20 cellular contexts compared by ENCODE assay signal in the genomic region with DNA sequence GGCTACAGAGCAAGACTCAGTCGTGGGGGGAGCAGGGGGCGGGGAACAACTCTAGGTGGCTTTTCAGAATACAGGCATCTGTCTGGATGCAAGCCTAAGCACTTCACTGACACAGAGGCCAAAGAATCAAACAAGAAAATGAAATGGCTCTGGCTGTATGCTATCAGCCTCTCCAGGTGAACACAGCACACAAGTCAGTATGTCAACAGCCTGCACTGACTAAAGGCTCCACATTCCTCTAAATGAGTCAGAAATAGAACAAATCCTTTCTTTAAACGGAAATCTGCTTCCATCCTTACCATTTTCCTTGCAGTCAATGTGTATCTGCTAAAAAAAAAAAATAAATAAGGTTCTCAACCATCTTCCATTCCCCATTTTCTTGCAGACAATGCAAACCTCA.
DNase-seq lines count a peak whose midpoint lies in the region; ATAC-seq and TF ChIP-seq lines count a peak whose summit lies in the region.
"Had no signal": no experiment of that assay in that cellular context is flagged by ENCODE, and none has a peak within 500 bp of the region (broad histone marks: within the 10 kb centered on the region; RNA-seq: fewer than 3 reads in every experiment).

No MANE protein-coding gene starts in this region.

- H3K9me3 Mint-ChIP-seq in WTC11: no peaks in the 10 kb centered on the region
- H3K9me3 Mint-ChIP-seq: neural progenitor cell had no signal

- H3K4me1 Mint-ChIP-seq in WTC11: peaks cover 5% of the 10 kb centered on the region

- TF ChIP-seq CTCF in heart left ventricle (IDR thresholded peaks at IDR 0.05) (no peak), WTC11 (IDR thresholded peaks at IDR 0.05) (no peak)

- no peaks in the 10 kb centered on the region for H3K27me3 Mint-ChIP-seq in WTC11 (ENCODE audit: low read depth)
- H3K27me3 Mint-ChIP-seq: activated naive CD8-positive, alpha-beta T cell had no signal

- intact Hi-C loops in heart left ventricle (cut with DNase I) (loop anchor here in 6 of 10 donors (2.0 to 10.0 kb wide), 4 partner anchors 70 to 81 kb away; no protein-coding TSS in a partner anchor), cardiac septum (cut with DNase I) (loop anchor here (2.0 kb wide), 1 partner anchor 73 kb away; no protein-coding TSS in a partner anchor), left ventricle myocardium superior (cut with micrococcal nuclease) (no loop called here)

- DNase-seq in heart left ventricle (peak in 1 of 5 donors; percentile 36), cardiac septum (ENCODE audit: low spot score) (no peak), WTC11 (ENCODE audit: low spot score) (no peak), left ventricle myocardium superior (no peak), NCI-H2196 (lab: John Stamatoyannopoulos, UW; ENCODE audit: unreplicated experiment) (no peak), cerebellar cortex (ENCODE audit: low spot score) (no peak)
- no peak for DNase-seq in stimulated activated naive CD8-positive, alpha-beta T cell treated with anti-CD3 and anti-CD28 coated beads, Interleukin-15, Interleukin-2, amounts not matched to agents 100 U/mL and 50 U/mL, for 24 hours
- DNase-seq: activated CD8-positive, alpha-beta memory T cell treated with anti-CD3 and anti-CD28 coated beads, Interleukin-2, amount 50 U/mL, for 4 hours; erythroblast; H7; NCI-H1436; NCI-H446; sigmoid colon; stimulated activated naive CD4-positive, alpha-beta T cell; SW 1271 had no signal

- no peaks in the 10 kb centered on the region for H3K9me3 ChIP-seq in heart left ventricle
- H3K9me3 ChIP-seq: sigmoid colon, upper lobe of left lung had no signal

- TF ChIP-seq POLR2A in heart left ventricle (IDR thresholded peaks at IDR 0.05): no peak

- H3K4me3 Mint-ChIP-seq in WTC11: no peak overlapping the region
- H3K4me3 Mint-ChIP-seq: activated naive CD8-positive, alpha-beta T cell; neural progenitor cell had no signal

- H3K36me3 Mint-ChIP-seq in WTC11: peaks cover 14% of the 10 kb centered on the region

- CTCF ChIA-PET in WTC11 (lab: Charles Lee): no interaction called here

- H3K27ac ChIP-seq in heart left ventricle: peak overlapping the region in 11 of 12 donors; percentile 19 to 91 (median 80)
- H3K27ac ChIP-seq: neural progenitor cell, sigmoid colon, upper lobe of left lung had no signal

- 59 to 73% (median 72%) methylated on average over 3 of the region's 3 CpGs for WGBS in heart left ventricle, 4 donors

- no peak overlapping the region for H3K4me3 ChIP-seq in heart left ventricle
- H3K4me3 ChIP-seq: lung, neural progenitor cell, sigmoid colon, upper lobe of left lung had no signal

- H3K4me1 ChIP-seq in heart left ventricle: peaks cover 0 to 57% (median 15%) of the 10 kb centered on the region in 12 donors
- H3K4me1 ChIP-seq: neural progenitor cell, sigmoid colon had no signal

- no peaks in the 10 kb centered on the region for H3K27me3 ChIP-seq in heart left ventricle
- H3K27me3 ChIP-seq: neural progenitor cell, sigmoid colon, upper lobe of left lung had no signal

- peaks cover 0 to 52% (median 27%) of the 10 kb centered on the region in 9 donors for H3K36me3 ChIP-seq in heart left ventricle
- H3K36me3 ChIP-seq: neural progenitor cell had no signal

- peak overlapping the region; percentile 9; the same call in 1 of the 2 replicates for H3K27ac Mint-ChIP-seq in WTC11
- H3K27ac Mint-ChIP-seq: activated naive CD8-positive, alpha-beta T cell; neural progenitor cell had no signal

- POLR2A ChIA-PET in WTC11 (lab: Charles Lee): no interaction called here

- ATAC-seq in heart left ventricle: peak in 3 of 4 donors; percentile 24 to 33 (median 32)
- ATAC-seq in WTC11: no peak
- peak; percentile 24 for ATAC-seq in left ventricle myocardium superior
- ATAC-seq in GM18498 (IDR thresholded peaks at IDR 0.05; ENCODE audit: unreplicated experiment): no peak
- ATAC-seq in stimulated activated naive CD8-positive, alpha-beta T cell treated with anti-CD3 and anti-CD28 coated beads, Interleukin-15, Interleukin-2, amounts not matched to agents 100 U/mL and 50 U/mL, for 24 hours: no peak

TF ChIP-seq in WTC11, 78 proteins besides CTCF, POLR2A, EP300 and RAD21 (continues in another document):
- TF ChIP-seq ZNF263 (CRISPR knock-in tag; IDR thresholded peaks at IDR 0.05; ENCODE audit: low read depth) (no peak), CREM (CRISPR knock-in tag; IDR thresholded peaks at IDR 0.05) (no peak), GTF2I (CRISPR knock-in tag; conservative IDR thresholded peaks at IDR 0.05) (no peak), SMAD4 (CRISPR knock-in tag; IDR thresholded peaks at IDR 0.05) (no peak)
- TF ChIP-seq, protein P1, sequence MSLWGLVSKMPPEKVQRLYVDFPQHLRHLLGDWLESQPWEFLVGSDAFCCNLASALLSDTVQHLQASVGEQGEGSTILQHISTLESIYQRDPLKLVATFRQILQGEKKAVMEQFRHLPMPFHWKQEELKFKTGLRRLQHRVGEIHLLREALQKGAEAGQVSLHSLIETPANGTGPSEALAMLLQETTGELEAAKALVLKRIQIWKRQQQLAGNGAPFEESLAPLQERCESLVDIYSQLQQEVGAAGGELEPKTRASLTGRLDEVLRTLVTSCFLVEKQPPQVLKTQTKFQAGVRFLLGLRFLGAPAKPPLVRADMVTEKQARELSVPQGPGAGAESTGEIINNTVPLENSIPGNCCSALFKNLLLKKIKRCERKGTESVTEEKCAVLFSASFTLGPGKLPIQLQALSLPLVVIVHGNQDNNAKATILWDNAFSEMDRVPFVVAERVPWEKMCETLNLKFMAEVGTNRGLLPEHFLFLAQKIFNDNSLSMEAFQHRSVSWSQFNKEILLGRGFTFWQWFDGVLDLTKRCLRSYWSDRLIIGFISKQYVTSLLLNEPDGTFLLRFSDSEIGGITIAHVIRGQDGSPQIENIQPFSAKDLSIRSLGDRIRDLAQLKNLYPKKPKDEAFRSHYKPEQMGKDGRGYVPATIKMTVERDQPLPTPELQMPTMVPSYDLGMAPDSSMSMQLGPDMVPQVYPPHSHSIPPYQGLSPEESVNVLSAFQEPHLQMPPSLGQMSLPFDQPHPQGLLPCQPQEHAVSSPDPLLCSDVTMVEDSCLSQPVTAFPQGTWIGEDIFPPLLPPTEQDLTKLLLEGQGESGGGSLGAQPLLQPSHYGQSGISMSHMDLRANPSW (CRISPR knock-in tag; conservative IDR thresholded peaks at IDR 0.05; ENCODE audit: low read depth): no peak
- TF ChIP-seq, protein P2, sequence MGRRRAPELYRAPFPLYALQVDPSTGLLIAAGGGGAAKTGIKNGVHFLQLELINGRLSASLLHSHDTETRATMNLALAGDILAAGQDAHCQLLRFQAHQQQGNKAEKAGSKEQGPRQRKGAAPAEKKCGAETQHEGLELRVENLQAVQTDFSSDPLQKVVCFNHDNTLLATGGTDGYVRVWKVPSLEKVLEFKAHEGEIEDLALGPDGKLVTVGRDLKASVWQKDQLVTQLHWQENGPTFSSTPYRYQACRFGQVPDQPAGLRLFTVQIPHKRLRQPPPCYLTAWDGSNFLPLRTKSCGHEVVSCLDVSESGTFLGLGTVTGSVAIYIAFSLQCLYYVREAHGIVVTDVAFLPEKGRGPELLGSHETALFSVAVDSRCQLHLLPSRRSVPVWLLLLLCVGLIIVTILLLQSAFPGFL (CRISPR knock-in tag; IDR thresholded peaks at IDR 0.05; ENCODE audit: borderline replicate concordance): no peak
- TF ChIP-seq, protein P3, sequence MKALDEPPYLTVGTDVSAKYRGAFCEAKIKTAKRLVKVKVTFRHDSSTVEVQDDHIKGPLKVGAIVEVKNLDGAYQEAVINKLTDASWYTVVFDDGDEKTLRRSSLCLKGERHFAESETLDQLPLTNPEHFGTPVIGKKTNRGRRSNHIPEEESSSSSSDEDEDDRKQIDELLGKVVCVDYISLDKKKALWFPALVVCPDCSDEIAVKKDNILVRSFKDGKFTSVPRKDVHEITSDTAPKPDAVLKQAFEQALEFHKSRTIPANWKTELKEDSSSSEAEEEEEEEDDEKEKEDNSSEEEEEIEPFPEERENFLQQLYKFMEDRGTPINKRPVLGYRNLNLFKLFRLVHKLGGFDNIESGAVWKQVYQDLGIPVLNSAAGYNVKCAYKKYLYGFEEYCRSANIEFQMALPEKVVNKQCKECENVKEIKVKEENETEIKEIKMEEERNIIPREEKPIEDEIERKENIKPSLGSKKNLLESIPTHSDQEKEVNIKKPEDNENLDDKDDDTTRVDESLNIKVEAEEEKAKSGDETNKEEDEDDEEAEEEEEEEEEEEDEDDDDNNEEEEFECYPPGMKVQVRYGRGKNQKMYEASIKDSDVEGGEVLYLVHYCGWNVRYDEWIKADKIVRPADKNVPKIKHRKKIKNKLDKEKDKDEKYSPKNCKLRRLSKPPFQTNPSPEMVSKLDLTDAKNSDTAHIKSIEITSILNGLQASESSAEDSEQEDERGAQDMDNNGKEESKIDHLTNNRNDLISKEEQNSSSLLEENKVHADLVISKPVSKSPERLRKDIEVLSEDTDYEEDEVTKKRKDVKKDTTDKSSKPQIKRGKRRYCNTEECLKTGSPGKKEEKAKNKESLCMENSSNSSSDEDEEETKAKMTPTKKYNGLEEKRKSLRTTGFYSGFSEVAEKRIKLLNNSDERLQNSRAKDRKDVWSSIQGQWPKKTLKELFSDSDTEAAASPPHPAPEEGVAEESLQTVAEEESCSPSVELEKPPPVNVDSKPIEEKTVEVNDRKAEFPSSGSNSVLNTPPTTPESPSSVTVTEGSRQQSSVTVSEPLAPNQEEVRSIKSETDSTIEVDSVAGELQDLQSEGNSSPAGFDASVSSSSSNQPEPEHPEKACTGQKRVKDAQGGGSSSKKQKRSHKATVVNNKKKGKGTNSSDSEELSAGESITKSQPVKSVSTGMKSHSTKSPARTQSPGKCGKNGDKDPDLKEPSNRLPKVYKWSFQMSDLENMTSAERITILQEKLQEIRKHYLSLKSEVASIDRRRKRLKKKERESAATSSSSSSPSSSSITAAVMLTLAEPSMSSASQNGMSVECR (CRISPR knock-in tag; IDR thresholded peaks at IDR 0.05; ENCODE audit: borderline replicate concordance): no peak
- TF ChIP-seq, protein P4, sequence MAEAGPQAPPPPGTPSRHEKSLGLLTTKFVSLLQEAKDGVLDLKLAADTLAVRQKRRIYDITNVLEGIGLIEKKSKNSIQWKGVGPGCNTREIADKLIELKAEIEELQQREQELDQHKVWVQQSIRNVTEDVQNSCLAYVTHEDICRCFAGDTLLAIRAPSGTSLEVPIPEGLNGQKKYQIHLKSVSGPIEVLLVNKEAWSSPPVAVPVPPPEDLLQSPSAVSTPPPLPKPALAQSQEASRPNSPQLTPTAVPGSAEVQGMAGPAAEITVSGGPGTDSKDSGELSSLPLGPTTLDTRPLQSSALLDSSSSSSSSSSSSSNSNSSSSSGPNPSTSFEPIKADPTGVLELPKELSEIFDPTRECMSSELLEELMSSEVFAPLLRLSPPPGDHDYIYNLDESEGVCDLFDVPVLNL (CRISPR knock-in tag; IDR thresholded peaks at IDR 0.05; ENCODE audit: borderline replicate concordance, low read depth): no peak

Comparison
In these comparisons a context has a peak if more than half of its experiments do, and no peak if none do; other contexts are left out.
1. ATAC-seq: peak in heart left ventricle (3 of 4) and left ventricle myocardium superior (single experiment); none in WTC11 (single experiment), GM18498 (single experiment) and stimulated activated naive CD8-positive, alpha-beta T cell treated with anti-CD3 and anti-CD28 coated beads, Interleukin-15, Interleukin-2, amounts not matched to agents 100 U/mL and 50 U/mL, for 24 hours (single experiment).